Comparison of ENCODE assay signal across 23 cellular contexts in the genomic region with DNA sequence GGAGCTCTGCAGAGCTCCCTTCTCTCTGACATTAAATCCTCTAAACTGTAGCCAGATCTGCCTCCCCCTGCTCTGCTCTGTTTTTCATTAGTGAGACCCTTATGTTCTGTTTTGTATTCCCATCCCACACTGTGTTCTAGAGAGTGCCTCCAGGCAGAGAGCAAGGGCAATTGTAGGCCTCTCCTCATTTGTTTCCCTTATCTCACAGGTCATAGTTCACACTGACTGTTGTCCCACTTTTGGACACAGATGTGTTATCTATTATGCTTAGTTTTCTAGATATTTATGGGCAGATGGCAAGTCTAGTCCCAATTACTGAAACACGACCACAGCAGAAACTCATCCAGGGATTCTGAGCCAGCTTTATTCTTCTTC.
DNase-seq lines count a peak whose midpoint lies in the region; ATAC-seq and TF ChIP-seq lines count a peak whose summit lies in the region.
"Had no signal": no experiment of that assay in that cellular context is flagged by ENCODE, and none has a peak within 500 bp of the region (broad histone marks: within the 10 kb centered on the region; RNA-seq: fewer than 3 reads in every experiment).

No MANE protein-coding gene starts in this region.

- POLR2A ChIA-PET in MCF 10A (lab: Yijun Ruan, JAX): no interaction called here

- H3K27me3 ChIP-seq in mammary epithelial cell (ENCODE audit: insufficient read depth, low read length) (no peaks in the 10 kb centered on the region), esophagus muscularis mucosa (no peaks in the 10 kb centered on the region), aorta (ENCODE audit: control insufficient read depth in 1 of 2, insufficient read depth in 2 of 2, low read length in 1 of 2) (no peaks in the 10 kb centered on the region), esophagus squamous epithelium (no peaks in the 10 kb centered on the region)
- H3K27me3 ChIP-seq: upper lobe of right lung had no signal

- peak; percentile 14 for ATAC-seq in omental fat pad (ENCODE audit: low FRiP score)
- ATAC-seq in aorta (ENCODE audit: low FRiP score): peak; percentile 39
- ATAC-seq in GM21423 (IDR thresholded peaks at IDR 0.05; ENCODE audit: unreplicated experiment): no peak
- ATAC-seq: naive thymus-derived CD8-positive, alpha-beta T cell; upper lobe of right lung had no signal

- H3K27me3 Mint-ChIP-seq in MCF 10A (ENCODE audit: insufficient read depth, unreplicated experiment): no peaks in the 10 kb centered on the region
- H3K27me3 Mint-ChIP-seq: activated naive CD4-positive, alpha-beta T cell treated with anti-CD3 and anti-CD28 coated beads, Interleukin-2, amount 50 U/mL, for 24 hours; B cell; central memory CD8-positive, alpha-beta T cell; naive thymus-derived CD8-positive, alpha-beta T cell had no signal

- TSS peak; percentile 68 for BruUV-seq in MCF 10A (replicated peaks; lab: Mats Ljungman, UMichigan)
- BruUV-seq in mammary epithelial cell (replicated peaks; lab: Mats Ljungman, UMichigan): no TSS peak

- TF ChIP-seq EP300 in esophagus muscularis mucosa (IDR thresholded peaks at IDR 0.05): no peak

- no peak overlapping the region for H3K4me3 Mint-ChIP-seq in MCF 10A (ENCODE audit: unreplicated experiment)
- H3K4me3 Mint-ChIP-seq: activated naive CD4-positive, alpha-beta T cell treated with anti-CD3 and anti-CD28 coated beads, Interleukin-2, amount 50 U/mL, for 24 hours; B cell; central memory CD8-positive, alpha-beta T cell; naive thymus-derived CD8-positive, alpha-beta T cell had no signal

- no peak overlapping the region for H2AFZ ChIP-seq in mammary epithelial cell (ENCODE audit: low read depth, low read length)
- H2AFZ ChIP-seq: GM23248, parathyroid adenoma had no signal

- no peaks in the 10 kb centered on the region for H3K4me1 Mint-ChIP-seq in MCF 10A (ENCODE audit: insufficient read depth, unreplicated experiment)
- H3K4me1 Mint-ChIP-seq: activated naive CD4-positive, alpha-beta T cell treated with anti-CD3 and anti-CD28 coated beads, Interleukin-2, amount 50 U/mL, for 24 hours; B cell; central memory CD8-positive, alpha-beta T cell; naive thymus-derived CD8-positive, alpha-beta T cell had no signal

- no peaks in the 10 kb centered on the region for H3K36me3 Mint-ChIP-seq in MCF 10A (ENCODE audit: insufficient read depth, unreplicated experiment)
- H3K36me3 Mint-ChIP-seq: activated naive CD4-positive, alpha-beta T cell treated with anti-CD3 and anti-CD28 coated beads, Interleukin-2, amount 50 U/mL, for 24 hours; naive thymus-derived CD8-positive, alpha-beta T cell had no signal

- 96% methylated on average over 1 of the region's 1 CpG for WGBS in mammary epithelial cell (ENCODE audit: low coverage, missing lambda C conversion rate)
- 25% methylated on average over 1 of the region's 1 CpG for WGBS in esophagus muscularis mucosa
- 12% methylated on average over 1 of the region's 1 CpG for WGBS in aorta, 2 donors
- WGBS in esophagus squamous epithelium, 2 donors: 40 to 60% methylated on average over 1 of the region's 1 CpG

- H3K27ac Mint-ChIP-seq in MCF 10A (ENCODE audit: low read depth, unreplicated experiment): peak overlapping the region; percentile 21
- H3K27ac Mint-ChIP-seq: activated naive CD4-positive, alpha-beta T cell treated with anti-CD3 and anti-CD28 coated beads, Interleukin-2, amount 50 U/mL, for 24 hours; B cell; naive thymus-derived CD8-positive, alpha-beta T cell had no signal

- no peak overlapping the region for H3K27ac ChIP-seq in mammary epithelial cell (ENCODE audit: insufficient read depth, low read depth, low read length)
- H3K27ac ChIP-seq in esophagus muscularis mucosa (replicated peaks in 1 of 4): peak overlapping the region in 3 of 4 donors; percentile 16 to 64 (median 21)
- H3K27ac ChIP-seq in aorta (ENCODE audit: low read depth in 1 of 2, low read length in 2 of 2): peak overlapping the region; percentile 96 to 99
- no peak overlapping the region for H3K27ac ChIP-seq in esophagus squamous epithelium
- H3K27ac ChIP-seq: GM23248, parathyroid adenoma, upper lobe of right lung, WERI-Rb-1 had no signal

- H3K4me1 ChIP-seq in mammary epithelial cell (ENCODE audit: insufficient read depth, low read length) (no peaks in the 10 kb centered on the region), esophagus muscularis mucosa (peaks cover 0 to 41% (median 22%) of the 10 kb centered on the region in 4 donors), aorta (ENCODE audit: control insufficient read depth in 1 of 2, insufficient read depth in 2 of 2, low read length in 2 of 2) (peaks cover 1 to 9% of the 10 kb centered on the region in 2 donors), esophagus squamous epithelium (no peaks in the 10 kb centered on the region)
- H3K4me1 ChIP-seq: parathyroid adenoma, upper lobe of right lung had no signal

- CTCF ChIA-PET in MCF 10A (lab: Yijun Ruan, JAX) (interaction anchor here (0.6 to 1.2 kb wide), 3 partner anchors 10 to 164 kb away, joined by 3 to 4 read pairs (median 3); no protein-coding TSS in a partner anchor), mammary epithelial cell (lab: Charles Lee; ENCODE audit: low non-redundant PET) (no interaction called here)

- in situ Hi-C loops in mammary epithelial cell (cut with MboI; ENCODE audit: low sequenced_read_pairs in 2 of 2): no loop called here

- TF ChIP-seq CTCF in MCF 10A (IDR thresholded peaks at IDR 0.05; ENCODE audit: unreplicated experiment): no peak
- no peak for TF ChIP-seq CTCF in mammary epithelial cell (conservative IDR thresholded peaks at IDR 0.05 in 1 of 2, IDR thresholded peaks at IDR 0.05 in 1 of 2; ENCODE audit: extremely low read depth in 1 of 2, insufficient read depth in 1 of 2, low read depth in 1 of 2, low read length in 2 of 2)
- TF ChIP-seq CTCF in esophagus muscularis mucosa (IDR thresholded peaks at IDR 0.05): no peak
- TF ChIP-seq CTCF in omental fat pad (IDR thresholded peaks at IDR 0.05): no peak
- TF ChIP-seq CTCF in esophagus squamous epithelium (IDR thresholded peaks at IDR 0.05): no peak

- dilution Hi-C loops in mammary epithelial cell (cut with HindIII; ENCODE audit: low sequenced_read_pairs): no loop called here

- intact Hi-C loops in MCF 10A (cut with micrococcal nuclease) (no loop called here), mammary epithelial cell (cut with micrococcal nuclease) (no loop called here), esophagus muscularis mucosa (cut with DNase I) (no loop called here), aorta (cut with DNase I) (loop anchor here (5.0 to 10.0 kb wide), 2 partner anchors 173 to 579 kb away; partner anchors contain the start of gene GRIA2 (in 2 of the 2)), esophagus squamous epithelium (cut with DNase I) (no loop called here)

- H3K79me2 ChIP-seq in mammary epithelial cell (ENCODE audit: insufficient read depth, low read length): peaks cover 6% of the 10 kb centered on the region
- H3K79me2 ChIP-seq: parathyroid adenoma had no signal

- H4K20me1 ChIP-seq in mammary epithelial cell (ENCODE audit: insufficient read depth, low read length): no peaks in the 10 kb centered on the region

- DNase-seq in MCF 10A (ENCODE audit: unreplicated experiment) (no peak), mammary epithelial cell (no peak), esophagus muscularis mucosa (ENCODE audit: extremely low spot score) (no peak), omental fat pad (ENCODE audit: low spot score) (no peak), aorta (no peak), esophagus squamous epithelium (lab: John Stamatoyannopoulos, UW) (no peak)
- no peak for DNase-seq in stimulated activated CD4-positive, alpha-beta T cell treated with anti-CD3 and anti-CD28 coated beads, Interleukin-2, amount 100 ng/mL, for 24 hours
- DNase-seq: activated CD4-positive, alpha-beta T cell treated with anti-CD3 and anti-CD28 coated beads, Interleukin-2, amount 50 U/mL, for 1 hour; anterior cingulate cortex; GM23248; KBM-7; left cardiac atrium; mesendoderm; naive thymus-derived CD8-positive, alpha-beta T cell; NCI-H1436; stimulated activated CD8-positive, alpha-beta memory T cell treated with anti-CD3 and anti-CD28 coated beads, Interleukin-4, amount 100 ng/mL, for 48 hours; upper lobe of right lung; WERI-Rb-1 had no signal

- H3K9ac ChIP-seq in mammary epithelial cell (ENCODE audit: insufficient read depth, low read length): no peak overlapping the region
- H3K9ac ChIP-seq: GM23248, parathyroid adenoma had no signal

- no peaks in the 10 kb centered on the region for H3K9me3 ChIP-seq in mammary epithelial cell (replicated peaks; ENCODE audit: insufficient read depth, low read length)
- H3K9me3 ChIP-seq in esophagus muscularis mucosa: peaks cover 0 to 4% (median 0%) of the 10 kb centered on the region in 4 donors
- H3K9me3 ChIP-seq in aorta (ENCODE audit: control insufficient read depth, low read length): no peaks in the 10 kb centered on the region
- no peaks in the 10 kb centered on the region for H3K9me3 ChIP-seq in esophagus squamous epithelium
- H3K9me3 ChIP-seq: upper lobe of right lung had no signal

- H3K9me3 Mint-ChIP-seq in MCF 10A (ENCODE audit: unreplicated experiment): no peaks in the 10 kb centered on the region
- H3K9me3 Mint-ChIP-seq: activated naive CD4-positive, alpha-beta T cell treated with anti-CD3 and anti-CD28 coated beads, Interleukin-2, amount 50 U/mL, for 24 hours had no signal

- no peak overlapping the region for H3K4me2 ChIP-seq in mammary epithelial cell (ENCODE audit: insufficient read depth, low read depth, low read length)

- TF ChIP-seq POLR2A in esophagus muscularis mucosa (IDR thresholded peaks at IDR 0.05; ENCODE audit: low read depth) (no peak), esophagus squamous epithelium (IDR thresholded peaks at IDR 0.05) (no peak)

- H3K4me3 ChIP-seq in mammary epithelial cell (replicated peaks in 1 of 3; ENCODE audit: insufficient read depth in 1 of 3, low read depth in 2 of 3, low read length in 3 of 3): no peak overlapping the region
- H3K4me3 ChIP-seq in esophagus muscularis mucosa: no peak overlapping the region
- no peak overlapping the region for H3K4me3 ChIP-seq in aorta (ENCODE audit: low read length in 2 of 2)
- no peak overlapping the region for H3K4me3 ChIP-seq in esophagus squamous epithelium
- H3K4me3 ChIP-seq: GM23248, upper lobe of right lung had no signal

- H3K36me3 ChIP-seq in mammary epithelial cell (ENCODE audit: insufficient read depth, low read length) (no peaks in the 10 kb centered on the region), esophagus muscularis mucosa (no peaks in the 10 kb centered on the region), aorta (ENCODE audit: control insufficient read depth in 1 of 2, insufficient read depth in 2 of 2, low read length in 1 of 2) (no peaks in the 10 kb centered on the region), esophagus squamous epithelium (no peaks in the 10 kb centered on the region)
- H3K36me3 ChIP-seq: upper lobe of right lung, WERI-Rb-1 had no signal

Comparison
In these comparisons a context has a peak if more than half of its experiments do, and no peak if none do; other contexts are left out.
1. H3K27ac ChIP-seq: peak in esophagus muscularis mucosa (3 of 4) and aorta (2 of 2); none in mammary epithelial cell (single experiment) and esophagus squamous epithelium (0 of 4).
2. intact Hi-C loops: an anchor here in aorta (5.0 to 10.0 kb wide); none called in MCF 10A, mammary epithelial cell, esophagus muscularis mucosa and esophagus squamous epithelium.